In genomic region chr17:41666708-41667279, GRCh38 we compare ENCODE assay signal across 8 cellular contexts. TPM values are rescaled to one million over a fixed set of nuclear protein-coding genes. Genes with fewer than 3 reads are reported as not detected.
DNase-seq lines count a peak whose midpoint lies in the region; ATAC-seq and TF ChIP-seq lines count a peak whose summit lies in the region.

No MANE protein-coding gene starts in this region.

- H3K36me3 ChIP-seq in adipocyte (ENCODE audit: control insufficient read depth, insufficient read depth, low read length, severe bottlenecking) (no peaks in the 10 kb centered on the region), uterus (no peaks in the 10 kb centered on the region)

- ATAC-seq in left ventricle myocardium superior: peak; percentile 84

- no peaks in the 10 kb centered on the region; the same call in 1 of the 2 replicates for H3K4me1 ChIP-seq in H9 (ENCODE audit: insufficient read depth, low read length)
- H3K4me1 ChIP-seq in adipocyte (ENCODE audit: control insufficient read depth, insufficient read depth, low read length): peaks cover 8% of the 10 kb centered on the region
- H3K4me1 ChIP-seq in uterus: peaks cover 0 to 4% of the 10 kb centered on the region in 2 donors

- H3K23me2 ChIP-seq in H9 (ENCODE audit: insufficient read length, low read depth, low read length, poor library complexity, severe bottlenecking): peaks cover 11% of the 10 kb centered on the region

- H2AK5ac ChIP-seq in H9 (ENCODE audit: insufficient read length, low read length): no peak overlapping the region

- H4K5ac ChIP-seq in H9 (ENCODE audit: insufficient read length, low read depth, low read length): no peak overlapping the region

- H3K36me3 Mint-ChIP-seq in H9 (ENCODE audit: insufficient read depth in 1 of 3, low read depth in 3 of 3): no peaks in the 10 kb centered on the region

- peak overlapping the region; percentile 29 for H3K4me2 ChIP-seq in H9 (ENCODE audit: insufficient read depth, insufficient read length, low read length)

- H3K14ac ChIP-seq in H9 (ENCODE audit: insufficient read depth, low read length): 0 out of 2 replicates have a peak overlapping the region, but pooled peaks have one; percentile 52

- no peak overlapping the region for H3K4ac ChIP-seq in H9 (ENCODE audit: low read depth, low read length)

- H3K9me3 ChIP-seq in H9 (ENCODE audit: control insufficient read depth, low read depth, low read length) (no peaks in the 10 kb centered on the region), adipocyte (ENCODE audit: control insufficient read depth, low read length) (no peaks in the 10 kb centered on the region), uterus (no peaks in the 10 kb centered on the region)

- H3K27me3 Mint-ChIP-seq in H9 (ENCODE audit: low read depth): peaks cover 39% of the 10 kb centered on the region

- peak; percentile 94 for TF ChIP-seq CTCF in H9 (conservative IDR thresholded peaks at IDR 0.05)
- peak; percentile 94 to 99 (median 97) for TF ChIP-seq CTCF in uterus (IDR thresholded peaks at IDR 0.05)

- no peak overlapping the region for H2BK12ac ChIP-seq in H9 (ENCODE audit: insufficient read length, low read depth, low read length)

- H2AFZ ChIP-seq in H9 (ENCODE audit: low read length): no peak overlapping the region

- H3K56ac ChIP-seq in H9 (ENCODE audit: insufficient read length, low read depth, low read length): no peak overlapping the region

- peak overlapping the region; percentile 70 for H3K4me3 ChIP-seq in adipocyte (ENCODE audit: low read length)
- peak overlapping the region; percentile 45 to 52 for H3K4me3 ChIP-seq in uterus

- peak overlapping the region; percentile 73 for H3K4me3 Mint-ChIP-seq in H9

- no peaks in the 10 kb centered on the region for H4K20me1 ChIP-seq in H9 (ENCODE audit: control insufficient read depth, insufficient read depth, insufficient read length)

- H3K18ac ChIP-seq in H9 (ENCODE audit: insufficient read length, low read depth, low read length): peak overlapping the region; percentile 44

- DNase-seq in DMS79 treated with DMSO at 0.1 percent for 48 hours (lab: John Stamatoyannopoulos, UW) (peak; percentile 81), H9 (peak; percentile 93), NCI-H1105 (lab: John Stamatoyannopoulos, UW) (peak; percentile 55), T follicular helper cell (ENCODE audit: low read depth) (peak; percentile 76), adipocyte (ENCODE audit: low read depth) (peak; percentile 90), left ventricle myocardium superior (peak; percentile 91), putamen (ENCODE audit: low spot score) (peak; percentile 76), uterus (peak; percentile 84 to 87)

- no peak overlapping the region for H4K91ac ChIP-seq in H9 (ENCODE audit: insufficient read length, low read depth, low read length)

- H3K79me2 ChIP-seq in H9 (ENCODE audit: insufficient read depth, low read length): no peaks in the 10 kb centered on the region

- H4K8ac ChIP-seq in H9 (replicated peaks; ENCODE audit: insufficient read length, low read depth, low read length): no peak overlapping the region

- H2BK20ac ChIP-seq in H9 (ENCODE audit: low read depth, low read length, poor library complexity, severe bottlenecking): no peak overlapping the region

- no CpG with 5 or more reads among the region's 23 CpGs for WGBS in H9 (ENCODE audit: extremely low coverage, insufficient read length, low lambda C conversion rate)

- no peak overlapping the region for H2BK120ac ChIP-seq in H9 (ENCODE audit: low read depth, low read length, poor library complexity, severe bottlenecking)

- H3K9ac ChIP-seq in H9 (ENCODE audit: extremely low read depth, insufficient read length, low read length) (no peak overlapping the region), adipocyte (ENCODE audit: low read length) (peak overlapping the region; percentile 86)

- no peak overlapping the region for H2BK5ac ChIP-seq in H9 (ENCODE audit: insufficient read length, low read length)

- no peak overlapping the region for H2BK15ac ChIP-seq in H9 (ENCODE audit: low read depth, low read length)

- peaks cover 3% of the 10 kb centered on the region; the same call in 1 of the 2 replicates for H3K27me3 ChIP-seq in H9 (ENCODE audit: insufficient read depth, low read length)
- no peaks in the 10 kb centered on the region for H3K27me3 ChIP-seq in adipocyte (replicated peaks; ENCODE audit: control insufficient read depth, insufficient read depth, low read length)
- H3K27me3 ChIP-seq in uterus: no peaks in the 10 kb centered on the region

- H3K9me3 Mint-ChIP-seq in H9: no peaks in the 10 kb centered on the region

- intact Hi-C loops in left ventricle myocardium superior (cut with micrococcal nuclease): no loop called here
- intact Hi-C loops in uterus (cut with DNase I; ENCODE audit: low total_unique reads): loop anchor here (10.0 kb wide), 1 partner anchor 862 kb away; no protein-coding TSS in a partner anchor

- no peak overlapping the region for H3T11ph ChIP-seq in H9 (ENCODE audit: low read length)

- no peaks in the 10 kb centered on the region for H3K79me1 ChIP-seq in H9 (ENCODE audit: insufficient read depth, low read depth, low read length, poor library complexity, severe bottlenecking)

- no peak overlapping the region; a peak in 1 of 7 replicates for H3K27ac Mint-ChIP-seq in H9

- H3K4me1 Mint-ChIP-seq in H9: peaks cover 16 to 17% of the 10 kb centered on the region in 2 experiments

- TF ChIP-seq POLR2A in uterus (IDR thresholded peaks at IDR 0.05): no peak

- no peak overlapping the region for H3K23ac ChIP-seq in H9 (ENCODE audit: insufficient read length, low read depth, low read length)

- no peak overlapping the region for H3K27ac ChIP-seq in H9 (ENCODE audit: insufficient read length, low read depth, low read length)
- peak overlapping the region; percentile 84 to 96 for H3K27ac ChIP-seq in uterus

RNA-seq across cellular contexts. Expression of gene EIF1, which starts 21.9 kb away (rescaled TPM):
- total RNA-seq in H9 (2021) (651 and 652 TPM in 2 replicates), left ventricle myocardium superior (1,209 TPM), uterus (100 to 1,000 TPM in 3 of 4 donors, 10 to 100 TPM in 1; 83.5 to 796 (median 199) TPM)

RNA-seq across cellular contexts. Expression of gene KRT17, which starts 42.4 kb away (rescaled TPM):
- total RNA-seq in H9 (2021) (1.1 and 1.5 TPM in 2 replicates), left ventricle myocardium superior (not detected), uterus (10 to 100 TPM in 1 of 4 donors, under 1 TPM in 1, not detected in 2; 0.70 to 12.6 TPM)

RNA-seq across cellular contexts. Expression of gene GAST, which starts 45.3 kb away (rescaled TPM):
- total RNA-seq in H9 (2021) (not detected in 2 replicates), left ventricle myocardium superior (not detected), uterus (not detected)

RNA-seq across cellular contexts. Expression of gene KRT16, which starts 54.2 kb away (rescaled TPM):
- not detected in 2 replicates for total RNA-seq in H9 (2021)
- not detected for total RNA-seq in left ventricle myocardium superior
- total RNA-seq in uterus: not detected
